Comparison of ENCODE assay signal across 7 cellular contexts in genomic region chr3:24237971-24238767, GRCh38.
DNase-seq lines count a peak whose midpoint lies in the region; ATAC-seq and TF ChIP-seq lines count a peak whose summit lies in the region.

No MANE protein-coding gene starts in this region.

- H3K4me3 Mint-ChIP-seq in activated naive CD8-positive, alpha-beta T cell treated with anti-CD3 and anti-CD28 coated beads, Interleukin-2, amount 50 U/mL, for 24 hours: no peak overlapping the region

- H3K9me3 Mint-ChIP-seq in activated naive CD8-positive, alpha-beta T cell treated with anti-CD3 and anti-CD28 coated beads, Interleukin-2, amount 50 U/mL, for 24 hours: no peaks in the 10 kb centered on the region

- 14 to 24% (median 19%) methylated on average over 4 of the region's 4 CpGs for WGBS in heart left ventricle, 4 donors
- 7% methylated on average over 4 of the region's 4 CpGs for WGBS in prostate gland

- peak overlapping the region in 4 of 12 donors; percentile 19 to 70 (median 38) for H3K27ac ChIP-seq in heart left ventricle
- peak overlapping the region; percentile 8 to 24 for H3K27ac ChIP-seq in prostate gland

- peak; percentile 89 for ATAC-seq in GM19395 (IDR thresholded peaks at IDR 0.05; ENCODE audit: unreplicated experiment)
- ATAC-seq in HG03354 (IDR thresholded peaks at IDR 0.05; ENCODE audit: poor library complexity, severe bottlenecking, unreplicated experiment): peak; percentile 91
- peak; percentile 69 for ATAC-seq in activated naive CD8-positive, alpha-beta T cell treated with anti-CD3 and anti-CD28 coated beads, Interleukin-2, amount 50 U/mL, for 24 hours
- peak; percentile 29 to 85 (median 74) for ATAC-seq in heart left ventricle

- H3K9me3 ChIP-seq in heart left ventricle (no peaks in the 10 kb centered on the region), prostate gland (no peaks in the 10 kb centered on the region)

- H3K36me3 Mint-ChIP-seq in activated naive CD8-positive, alpha-beta T cell treated with anti-CD3 and anti-CD28 coated beads, Interleukin-2, amount 50 U/mL, for 24 hours (ENCODE audit: low read depth): no peaks in the 10 kb centered on the region

- H3K27me3 Mint-ChIP-seq in activated naive CD8-positive, alpha-beta T cell treated with anti-CD3 and anti-CD28 coated beads, Interleukin-2, amount 50 U/mL, for 24 hours: peaks cover 2% of the 10 kb centered on the region

- peaks cover 0 to 38% (median 13%) of the 10 kb centered on the region in 12 donors for H3K4me1 ChIP-seq in heart left ventricle
- H3K4me1 ChIP-seq in prostate gland (replicated peaks): no peaks in the 10 kb centered on the region

- H3K27me3 ChIP-seq in heart left ventricle (no peaks in the 10 kb centered on the region), prostate gland (replicated peaks; ENCODE audit: insufficient read depth) (no peaks in the 10 kb centered on the region)

- TF ChIP-seq CTCF in heart left ventricle (IDR thresholded peaks at IDR 0.05) (peak in 11 of 12 donors; percentile 40 to 68 (median 55)), prostate gland (IDR thresholded peaks at IDR 0.05) (peak; percentile 59 to 85 (median 76))

- H3K36me3 ChIP-seq in heart left ventricle (no peaks in the 10 kb centered on the region), prostate gland (no peaks in the 10 kb centered on the region)

- no peak overlapping the region for H3K4me3 ChIP-seq in heart left ventricle
- no peak overlapping the region for H3K4me3 ChIP-seq in prostate gland

- H3K4me1 Mint-ChIP-seq in activated naive CD8-positive, alpha-beta T cell treated with anti-CD3 and anti-CD28 coated beads, Interleukin-2, amount 50 U/mL, for 24 hours: no peaks in the 10 kb centered on the region

- H3K27ac Mint-ChIP-seq in activated naive CD8-positive, alpha-beta T cell treated with anti-CD3 and anti-CD28 coated beads, Interleukin-2, amount 50 U/mL, for 24 hours: no peak overlapping the region

- peak; percentile 95 for DNase-seq in EL
- DNase-seq in NCI-H526 (lab: John Stamatoyannopoulos, UW): peak; percentile 38 to 64
- DNase-seq in activated naive CD8-positive, alpha-beta T cell treated with anti-CD3 and anti-CD28 coated beads, Interleukin-2, amount 50 U/mL, for 24 hours: peak; percentile 18
- DNase-seq in heart left ventricle: peak in 2 of 5 donors; percentile 39 to 46
- DNase-seq in prostate gland (ENCODE audit: low spot score): peak; percentile 69

- intact Hi-C loops in heart left ventricle (cut with DNase I): loop anchor here (1.0 to 10.0 kb wide), 16 partner anchors 51 to 353 kb away; no protein-coding TSS in a partner anchor
- intact Hi-C loops in prostate gland (cut with DNase I): loop anchor here (2.0 to 5.0 kb wide), 3 partner anchors 51 to 235 kb away; no protein-coding TSS in a partner anchor

- TF ChIP-seq POLR2A in heart left ventricle (IDR thresholded peaks at IDR 0.05): no peak
- TF ChIP-seq POLR2A in prostate gland (IDR thresholded peaks at IDR 0.05): no peak
